Comparison of ENCODE assay signal across 22 cellular contexts in the genomic region with DNA sequence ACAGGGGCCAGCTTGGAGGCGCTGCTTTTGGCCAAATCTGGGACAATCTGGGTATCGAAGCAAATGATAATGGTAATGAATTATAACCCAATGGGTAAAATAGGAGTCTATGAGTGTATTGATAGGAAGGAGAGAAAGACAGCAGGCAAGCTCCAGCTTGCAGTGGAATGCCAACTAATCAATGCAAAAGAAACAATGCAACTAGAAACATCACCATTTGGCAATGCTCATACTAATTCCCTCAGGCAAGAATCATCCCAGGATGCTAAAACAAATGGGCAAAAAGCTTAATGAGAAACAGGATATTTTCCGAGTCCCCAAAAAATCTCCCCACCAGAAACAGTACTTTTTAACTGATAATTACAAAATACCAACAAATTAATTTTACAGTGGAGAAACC.
DNase-seq lines count a peak whose midpoint lies in the region; ATAC-seq and TF ChIP-seq lines count a peak whose summit lies in the region.
"Had no signal": no experiment of that assay in that cellular context is flagged by ENCODE, and none has a peak within 500 bp of the region (broad histone marks: within the 10 kb centered on the region; RNA-seq: fewer than 3 reads in every experiment).

No MANE protein-coding gene starts in this region.

- no peaks in the 10 kb centered on the region for H3K27me3 Mint-ChIP-seq in brain
- H3K27me3 Mint-ChIP-seq in nephron (ENCODE audit: low read depth), result no peaks in the 10 kb centered on the region
- H3K27me3 Mint-ChIP-seq: activated T-cell treated with anti-CD3 and anti-CD28 coated beads, Interleukin-2, amount 50 U/mL, for 24 hours; CD4-positive, alpha-beta T cell; naive thymus-derived CD8-positive, alpha-beta T cell had no signal

- ATAC-seq in GM18867 (IDR thresholded peaks at IDR 0.05; ENCODE audit: unreplicated experiment), result no peak
- ATAC-seq: K562; naive thymus-derived CD8-positive, alpha-beta T cell; sciatic nerve had no signal

- peaks cover 0 to 3% (median 0%) of the 10 kb centered on the region in 5 experiments for H3K9me3 Mint-ChIP-seq in brain
- H3K9me3 Mint-ChIP-seq in nephron, result no peaks in the 10 kb centered on the region
- H3K9me3 Mint-ChIP-seq: activated T-cell treated with anti-CD3 and anti-CD28 coated beads, Interleukin-2, amount 50 U/mL, for 24 hours; CD4-positive, alpha-beta T cell; naive thymus-derived CD8-positive, alpha-beta T cell had no signal

- H3K4me3 Mint-ChIP-seq in brain (no peak overlapping the region), nephron (no peak overlapping the region)
- H3K4me3 Mint-ChIP-seq: activated T-cell treated with anti-CD3 and anti-CD28 coated beads, Interleukin-2, amount 50 U/mL, for 24 hours; CD4-positive, alpha-beta T cell; naive thymus-derived CD8-positive, alpha-beta T cell had no signal

- no peak for TF ChIP-seq CTCF in brain (conservative IDR thresholded peaks at IDR 0.05)
- no peak for TF ChIP-seq CTCF in nephron (IDR thresholded peaks at IDR 0.05; ENCODE audit: unreplicated experiment in 3 of 3)
- no peak for TF ChIP-seq CTCF in dorsolateral prefrontal cortex (IDR thresholded peaks at IDR 0.05 in 54 of 56, conservative IDR thresholded peaks at IDR 0.05 in 2 of 56; ENCODE audit: low read depth in 1 of 56, partially characterized antibody in 56 of 56)

- H3K27ac Mint-ChIP-seq in brain (peak overlapping the region in 3 of 5 experiments; percentile 49 to 78 (median 61)), nephron (peak overlapping the region in 2 of 3 experiments; percentile 39 to 67)
- H3K27ac Mint-ChIP-seq: activated T-cell treated with anti-CD3 and anti-CD28 coated beads, Interleukin-2, amount 50 U/mL, for 24 hours; CD4-positive, alpha-beta T cell; naive thymus-derived CD8-positive, alpha-beta T cell had no signal

- H3K4me1 Mint-ChIP-seq in brain (peaks cover 51% of the 10 kb centered on the region), nephron (peaks cover 42% of the 10 kb centered on the region)

- H3K36me3 Mint-ChIP-seq in brain (peaks cover 37% of the 10 kb centered on the region), nephron (ENCODE audit: low read depth) (no peaks in the 10 kb centered on the region)
- H3K36me3 Mint-ChIP-seq: naive thymus-derived CD8-positive, alpha-beta T cell had no signal

- no peak overlapping the region for H3K27ac ChIP-seq in dorsolateral prefrontal cortex

- peaks cover 0 to 4% (median 0%) of the 10 kb centered on the region in 45 donors for H3K27me3 ChIP-seq in dorsolateral prefrontal cortex

- no peak overlapping the region for H3K4me3 ChIP-seq in dorsolateral prefrontal cortex
- H3K4me3 ChIP-seq: HAP-1, K562 had no signal

- DNase-seq in AG08395 (ENCODE audit: low spot score), result peak; percentile 43
- DNase-seq in EL, result peak; percentile 11
- DNase-seq in dorsolateral prefrontal cortex, result no peak
- no peak for DNase-seq in KBM-7
- no peak for DNase-seq in NCI-H1436 (lab: John Stamatoyannopoulos, UW)
- DNase-seq: activated CD4-positive, alpha-beta T cell treated with anti-CD3 and anti-CD28 coated beads for 1 hour; activated naive CD4-positive, alpha-beta T cell treated with Interleukin-2 at 50 U/mL for 16 hours; activated T-cell treated with anti-CD3 and anti-CD28 coated beads, Interleukin-2, amount 50 U/mL, for 24 hours; amygdala; CD4-positive, alpha-beta T cell; cerebellar nuclear complex; DMS 273 treated with DMSO at 0.1 percent for 48 hours; naive thymus-derived CD8-positive, alpha-beta T cell; NCI-H2171; NCI-H524 treated with DMSO at 0.1 percent for 48 hours; stimulated activated CD8-positive, alpha-beta memory T cell treated with anti-CD3 and anti-CD28 coated beads, Interleukin-4, amount 100 ng/mL, for 48 hours had no signal

- in situ Hi-C loops in KBM-7 (cut with MboI; ENCODE audit: low pct_unique_long_range_greater_than_20kb, low sequenced_read_pairs), result no loop called here

- intact Hi-C loops in dorsolateral prefrontal cortex (cut with DNase I), result loop anchor here in 1 of 2 donors (5.0 to 10.0 kb wide), 3 partner anchors 63 to 201 kb away; a partner anchor contains a TSS

Comparison
In these comparisons a context has a peak if more than half of its experiments do, and no peak if none do; other contexts are left out.
1. DNase-seq: peak in AG08395 (single experiment) and EL (single experiment); none in dorsolateral prefrontal cortex (0 of 10), KBM-7 (single experiment) and NCI-H1436 (single experiment).